Comparison of ENCODE assay signal across 9 cellular contexts in genomic region chr15:85702321-85703230, GRCh38.
DNase-seq lines count a peak whose midpoint lies in the region; ATAC-seq and TF ChIP-seq lines count a peak whose summit lies in the region.
"Had no signal": no experiment of that assay in that cellular context is flagged by ENCODE, and none has a peak within 500 bp of the region (broad histone marks: within the 10 kb centered on the region; RNA-seq: fewer than 3 reads in every experiment).

No MANE protein-coding gene starts in this region.

- peaks cover 67% of the 10 kb centered on the region for H3K4me1 Mint-ChIP-seq in activated T-helper 1 cell treated with anti-CD3 and anti-CD28 coated beads, Interleukin-12 subunit alpha, Interleukin-12 subunit beta, Interleukin-2, Interleukin-4 antibody, amounts not matched to agents 30 ng/mL and 10 ng/mL and 1 ng/mL, durations not matched to agents 14 hours and 24 hours and 36 hours (ENCODE audit: low read depth)

- H3K4me3 Mint-ChIP-seq in activated T-helper 1 cell treated with anti-CD3 and anti-CD28 coated beads, Interleukin-12 subunit alpha, Interleukin-12 subunit beta, Interleukin-2, Interleukin-4 antibody, amounts not matched to agents 30 ng/mL and 10 ng/mL and 1 ng/mL, durations not matched to agents 14 hours and 24 hours and 36 hours, result peak overlapping the region; percentile 78

- H3K27me3 ChIP-seq in right cardiac atrium (ENCODE audit: control insufficient read depth, insufficient read depth) (no peaks in the 10 kb centered on the region), lower lobe of right lung (ENCODE audit: low read depth) (no peaks in the 10 kb centered on the region), vagina (no peaks in the 10 kb centered on the region)

- no peak for TF ChIP-seq CTCF in lower lobe of right lung (IDR thresholded peaks at IDR 0.05)
- no peak for TF ChIP-seq CTCF in vagina (IDR thresholded peaks at IDR 0.05)

- H3K27ac ChIP-seq in right cardiac atrium (ENCODE audit: low read length), result peak overlapping the region; percentile 93
- peak overlapping the region; percentile 72 for H3K27ac ChIP-seq in lower lobe of right lung
- peak overlapping the region; percentile 83 for H3K27ac ChIP-seq in vagina

- H3K4me1 ChIP-seq in right cardiac atrium (ENCODE audit: control insufficient read depth, insufficient read depth, low read length) (peaks cover 16% of the 10 kb centered on the region), lower lobe of right lung (peaks cover 65% of the 10 kb centered on the region), vagina (peaks cover 64% of the 10 kb centered on the region)

- H3K36me3 ChIP-seq in lower lobe of right lung (peaks cover 49% of the 10 kb centered on the region), vagina (no peaks in the 10 kb centered on the region)

- peak overlapping the region; percentile 98 for H3K27ac Mint-ChIP-seq in activated T-helper 1 cell treated with anti-CD3 and anti-CD28 coated beads, Interleukin-12 subunit alpha, Interleukin-12 subunit beta, Interleukin-2, Interleukin-4 antibody, amounts not matched to agents 30 ng/mL and 10 ng/mL and 1 ng/mL, durations not matched to agents 14 hours and 24 hours and 36 hours

- 30% methylated on average over 7 of the region's 7 CpGs for WGBS in right cardiac atrium

- H3K9me3 ChIP-seq in right cardiac atrium (ENCODE audit: control insufficient read depth, low read length), result no peaks in the 10 kb centered on the region
- no peaks in the 10 kb centered on the region for H3K9me3 ChIP-seq in lower lobe of right lung
- no peaks in the 10 kb centered on the region for H3K9me3 ChIP-seq in vagina

- TF ChIP-seq POLR2A in vagina (IDR thresholded peaks at IDR 0.05), result no peak

- H3K4me3 ChIP-seq in right cardiac atrium (ENCODE audit: low read length), result no peak overlapping the region
- no peak overlapping the region for H3K4me3 ChIP-seq in lower lobe of right lung
- no peak overlapping the region for H3K4me3 ChIP-seq in vagina

- H3K27me3 Mint-ChIP-seq in activated T-helper 1 cell treated with anti-CD3 and anti-CD28 coated beads, Interleukin-12 subunit alpha, Interleukin-12 subunit beta, Interleukin-2, Interleukin-4 antibody, amounts not matched to agents 30 ng/mL and 10 ng/mL and 1 ng/mL, durations not matched to agents 14 hours and 24 hours and 36 hours (ENCODE audit: insufficient read depth), result no peaks in the 10 kb centered on the region

- DNase-seq in right cardiac atrium, result no peak
- DNase-seq in left cardiac atrium, result no peak
- DNase-seq in activated T-helper 1 cell treated with anti-CD3 and anti-CD28 coated beads, Interleukin-12 subunit alpha, Interleukin-12 subunit beta, Interleukin-2, Interleukin-4 antibody, amounts not matched to agents 30 ng/mL and 10 ng/mL and 1 ng/mL, durations not matched to agents 14 hours and 24 hours and 36 hours (ENCODE audit: low spot score), result peak; percentile 29
- no peak for DNase-seq in lower lobe of right lung
- no peak for DNase-seq in vagina (ENCODE audit: extremely low spot score in 2 of 2)
- no peak for DNase-seq in NCI-H2029 treated with DMSO at 0.1 percent for 48 hours (lab: John Stamatoyannopoulos, UW)
- DNase-seq in ecto neural progenitor cell (ENCODE audit: low spot score), result no peak
- DNase-seq in mucosa of gallbladder (ENCODE audit: low spot score), result no peak
- DNase-seq: NCI-H2107 had no signal

- H3K9me3 Mint-ChIP-seq in activated T-helper 1 cell treated with anti-CD3 and anti-CD28 coated beads, Interleukin-12 subunit alpha, Interleukin-12 subunit beta, Interleukin-2, Interleukin-4 antibody, amounts not matched to agents 30 ng/mL and 10 ng/mL and 1 ng/mL, durations not matched to agents 14 hours and 24 hours and 36 hours, result no peaks in the 10 kb centered on the region

- intact Hi-C loops in right cardiac atrium (cut with DNase I), result loop anchor here in 3 of 4 donors (10.0 kb wide), 3 partner anchors 78 to 198 kb away; no protein-coding TSS in a partner anchor
- intact Hi-C loops in left cardiac atrium (cut with DNase I), result no loop called here
- intact Hi-C loops in activated T-helper 1 cell treated with anti-CD3 and anti-CD28 coated beads, Interleukin-12 subunit alpha, Interleukin-12 subunit beta, Interleukin-2, Interleukin-4 antibody, amounts not matched to agents 30 ng/mL and 10 ng/mL and 1 ng/mL, durations not matched to agents 14 hours and 24 hours and 36 hours (cut with micrococcal nuclease), result loop anchor here (1.0 to 2.0 kb wide), 3 partner anchors 12 to 84 kb away; no protein-coding TSS in a partner anchor
- intact Hi-C loops in lower lobe of right lung (cut with DNase I), result no loop called here
- intact Hi-C loops in vagina (cut with DNase I), result no loop called here

- peak in 1 of 2 donors; percentile 23 for ATAC-seq in right cardiac atrium
- ATAC-seq in left cardiac atrium, result no peak
- ATAC-seq in lower lobe of right lung, result no peak

- H3K36me3 Mint-ChIP-seq in activated T-helper 1 cell treated with anti-CD3 and anti-CD28 coated beads, Interleukin-12 subunit alpha, Interleukin-12 subunit beta, Interleukin-2, Interleukin-4 antibody, amounts not matched to agents 30 ng/mL and 10 ng/mL and 1 ng/mL, durations not matched to agents 14 hours and 24 hours and 36 hours (ENCODE audit: low read depth), result peaks cover 23% of the 10 kb centered on the region

Comparison
In these comparisons a context has a peak if more than half of its experiments do, and no peak if none do; other contexts are left out.
1. intact Hi-C loops: an anchor here in right cardiac atrium (10.0 kb wide) and activated T-helper 1 cell treated with anti-CD3 and anti-CD28 coated beads, Interleukin-12 subunit alpha, Interleukin-12 subunit beta, Interleukin-2, Interleukin-4 antibody, amounts not matched to agents 30 ng/mL and 10 ng/mL and 1 ng/mL, durations not matched to agents 14 hours and 24 hours and 36 hours (1.0 to 2.0 kb wide); none called in left cardiac atrium, lower lobe of right lung and vagina.